In genomic region chr18:11523809-11524208, GRCh38 we compare ENCODE assay signal across 24 cellular contexts.
"Had no signal": no experiment of that assay in that cellular context is flagged by ENCODE, and none has a peak within 500 bp of the region (broad histone marks: within the 10 kb centered on the region; RNA-seq: fewer than 3 reads in every experiment).

No MANE protein-coding gene starts in this region.

- H3K4me3 ChIP-seq: dorsolateral prefrontal cortex, esophagus muscularis mucosa, gastrocnemius medialis, heart right ventricle, left ventricle myocardium inferior, lung, psoas muscle, right lobe of liver, tibial artery, upper lobe of left lung, vagina had no signal

- H3K9me3 Mint-ChIP-seq: natural killer cell treated with Interleukin-12 subunit alpha and Interleukin-12 subunit beta and Interleukin-15 and Interleukin-18, amount 100 ng/mL, for 72 hours; stimulated activated memory B cell treated with anti-CD40 and anti-IgM and Interleukin-4, amounts not matched to agents 10 μg/mL and 1 μg/mL and 100 μg/mL, for 72 hours; stimulated activated naive CD8-positive, alpha-beta T cell treated with anti-CD3 and anti-CD28 coated beads, Interleukin-15, Interleukin-2, amounts not matched to agents 100 ng/mL and 50 ng/mL, for 24 hours had no signal

- H3K9me3 ChIP-seq: esophagus muscularis mucosa, gastrocnemius medialis, heart right ventricle, left ventricle myocardium inferior, psoas muscle, right lobe of liver, tibial artery, upper lobe of left lung, vagina had no signal

- DNase-seq: cortex of kidney; dorsolateral prefrontal cortex; effector CD8-positive, alpha-beta T cell; gastrocnemius medialis; heart right ventricle; hypothalamus; left ventricle myocardium inferior; mesenchymal stem cell; midbrain; occipital lobe; psoas muscle; retina; right lobe of liver; stimulated activated CD4-positive, alpha-beta T cell treated with anti-CD3 and anti-CD28 coated beads, Interleukin-1b, Interleukin-23, amount 100 ng/mL, for 48 hours; stimulated activated CD4-positive, alpha-beta T cell treated with anti-CD3 and anti-CD28 coated beads, Interleukin-4, amount 100 ng/mL, for 24 hours; tibial artery; upper lobe of left lung had no signal

- H3K27me3 ChIP-seq: dorsolateral prefrontal cortex, esophagus muscularis mucosa, gastrocnemius medialis, right lobe of liver, tibial artery, upper lobe of left lung, vagina had no signal

- H3K36me3 Mint-ChIP-seq: natural killer cell treated with Interleukin-12 subunit alpha and Interleukin-12 subunit beta and Interleukin-15 and Interleukin-18, amount 100 ng/mL, for 72 hours; stimulated activated memory B cell treated with anti-CD40 and anti-IgM and Interleukin-4, amounts not matched to agents 10 μg/mL and 1 μg/mL and 100 μg/mL, for 72 hours had no signal

- H3K4me3 Mint-ChIP-seq: natural killer cell treated with Interleukin-12 subunit alpha and Interleukin-12 subunit beta and Interleukin-15 and Interleukin-18, amount 100 ng/mL, for 72 hours; stimulated activated memory B cell treated with anti-CD40 and anti-IgM and Interleukin-4, amounts not matched to agents 10 μg/mL and 1 μg/mL and 100 μg/mL, for 72 hours; stimulated activated naive CD8-positive, alpha-beta T cell treated with anti-CD3 and anti-CD28 coated beads, Interleukin-15, Interleukin-2, amounts not matched to agents 100 ng/mL and 50 ng/mL, for 24 hours had no signal

- H3K27ac Mint-ChIP-seq: natural killer cell treated with Interleukin-12 subunit alpha and Interleukin-12 subunit beta and Interleukin-15 and Interleukin-18, amount 100 ng/mL, for 72 hours; stimulated activated memory B cell treated with anti-CD40 and anti-IgM and Interleukin-4, amounts not matched to agents 10 μg/mL and 1 μg/mL and 100 μg/mL, for 72 hours; stimulated activated naive CD8-positive, alpha-beta T cell treated with anti-CD3 and anti-CD28 coated beads, Interleukin-15, Interleukin-2, amounts not matched to agents 100 ng/mL and 50 ng/mL, for 24 hours had no signal

- H3K36me3 ChIP-seq: esophagus muscularis mucosa, gastrocnemius medialis, heart right ventricle, left ventricle myocardium inferior, right lobe of liver, tibial artery, upper lobe of left lung, vagina had no signal

- H3K27ac ChIP-seq: dorsolateral prefrontal cortex, epithelial cell of prostate, esophagus muscularis mucosa, gastrocnemius medialis, heart right ventricle, left ventricle myocardium inferior, psoas muscle, right lobe of liver, tibial artery, upper lobe of left lung, vagina had no signal

- H3K4me1 ChIP-seq: esophagus muscularis mucosa, gastrocnemius medialis, heart right ventricle, left ventricle myocardium inferior, psoas muscle, right lobe of liver, upper lobe of left lung, vagina had no signal
